Comparison of ENCODE assay signal across 1 cellular context in genomic region chr1:228291906-228292608, GRCh38.
TF ChIP-seq lines count a peak whose summit lies in the region.

No MANE protein-coding gene starts in this region.

TF ChIP-seq in H1, 55 proteins besides CTCF, POLR2A, EP300 and RAD21:
- TF ChIP-seq SRF (IDR thresholded peaks at IDR 0.05; ENCODE audit: low read depth, low read length): no peak
- no peak for TF ChIP-seq CHD7 (IDR thresholded peaks at IDR 0.05; ENCODE audit: insufficient replicate concordance, low read length)
- TF ChIP-seq POU5F1 (IDR thresholded peaks at IDR 0.05; ENCODE audit: low read depth, low read length): no peak
- TF ChIP-seq SIX5 (IDR thresholded peaks at IDR 0.05; ENCODE audit: low read depth, low read length): no peak
- TF ChIP-seq CBX8 (IDR thresholded peaks at IDR 0.05; ENCODE audit: borderline replicate concordance, low read depth, low read length): no peak
- no peak for TF ChIP-seq TAF7 (optimal IDR thresholded peaks at IDR 0.05; ENCODE audit: borderline replicate concordance, low read depth, low read length)
- no peak for TF ChIP-seq CEBPB (IDR thresholded peaks at IDR 0.05; ENCODE audit: low read depth, low read length)
- no peak for TF ChIP-seq HDAC2 (IDR thresholded peaks at IDR 0.05; ENCODE audit: borderline replicate concordance in 1 of 2, low read depth in 2 of 2, low read length in 2 of 2)
- TF ChIP-seq SP4 (IDR thresholded peaks at IDR 0.05; ENCODE audit: low read length): no peak
- TF ChIP-seq SP1 (IDR thresholded peaks at IDR 0.05; ENCODE audit: low read depth, low read length): no peak
- no peak for TF ChIP-seq EGR1 (IDR thresholded peaks at IDR 0.05; ENCODE audit: borderline replicate concordance, low read depth, low read length)
- TF ChIP-seq JUN (IDR thresholded peaks at IDR 0.05; ENCODE audit: low read depth, low read length): no peak
- no peak for TF ChIP-seq BACH1 (IDR thresholded peaks at IDR 0.05; ENCODE audit: low read length)
- no peak for TF ChIP-seq EZH2 (IDR thresholded peaks at IDR 0.05; ENCODE audit: low read depth, low read length, severe bottlenecking)
- TF ChIP-seq SP2 (IDR thresholded peaks at IDR 0.05; ENCODE audit: low read length): no peak
